15 cellular contexts compared by ENCODE assay signal in genomic region chr22:30183271-30183670, GRCh38.
A peak's percentile ranks its signal among the peaks of the same experiment; 100 is the strongest.
DNase-seq lines count a peak whose midpoint lies in the region; ATAC-seq and TF ChIP-seq lines count a peak whose summit lies in the region.
"Had no signal": no experiment of that assay in that cellular context is flagged by ENCODE, and none has a peak within 500 bp of the region (broad histone marks: within the 10 kb centered on the region; RNA-seq: fewer than 3 reads in every experiment).

No MANE protein-coding gene starts in this region.

- H3K27ac ChIP-seq in SJSA1, result peak overlapping the region; percentile 59
- peak overlapping the region; percentile 91 for H3K27ac ChIP-seq in smooth muscle cell (ENCODE audit: low read depth)

- H3K4me3 ChIP-seq in SJSA1, result no peak overlapping the region
- H3K4me3 ChIP-seq in smooth muscle cell, result no peak overlapping the region

- no peaks in the 10 kb centered on the region for H3K36me3 Mint-ChIP-seq in activated T-cell treated with anti-CD3 and anti-CD28 coated beads, Interleukin-2, amount 50 U/mL, for 24 hours (ENCODE audit: low read depth)
- H3K36me3 Mint-ChIP-seq in activated naive CD8-positive, alpha-beta T cell treated with anti-CD3 and anti-CD28 coated beads, Interleukin-2, amount 10 ng/mL, durations not matched to agents 7 days and 5 days, result peaks cover 2% of the 10 kb centered on the region

- no peaks in the 10 kb centered on the region for H3K36me3 ChIP-seq in SJSA1
- no peaks in the 10 kb centered on the region for H3K36me3 ChIP-seq in smooth muscle cell (ENCODE audit: low read depth)

- POLR2A ChIA-PET in activated naive CD8-positive, alpha-beta T cell treated with anti-CD3 and anti-CD28 coated beads, Interleukin-2, amount 10 ng/mL, durations not matched to agents 7 days and 5 days (lab: Charles Lee), result interaction anchor here (0.5 to 4.1 kb wide), 11 partner anchors 8 to 84 kb away, joined by 3 to 132 read pairs (median 8); partner anchors contain the start of genes LIF and OSM

- H4K20me1 ChIP-seq in smooth muscle cell (ENCODE audit: low read depth), result no peaks in the 10 kb centered on the region

- H3K27me3 ChIP-seq in SJSA1 (replicated peaks), result no peaks in the 10 kb centered on the region
- H3K27me3 ChIP-seq in smooth muscle cell (ENCODE audit: low read depth), result no peaks in the 10 kb centered on the region

- peaks cover 46% of the 10 kb centered on the region for H3K4me1 ChIP-seq in SJSA1 (replicated peaks)
- peaks cover 10% of the 10 kb centered on the region for H3K4me1 ChIP-seq in smooth muscle cell (ENCODE audit: low read depth)

- H3K27ac Mint-ChIP-seq in activated T-cell treated with anti-CD3 and anti-CD28 coated beads, Interleukin-2, amount 50 U/mL, for 24 hours, result peak overlapping the region; percentile 94
- H3K27ac Mint-ChIP-seq in activated naive CD8-positive, alpha-beta T cell treated with anti-CD3 and anti-CD28 coated beads, Interleukin-2, amount 10 ng/mL, durations not matched to agents 7 days and 5 days, result peak overlapping the region; percentile 95

- H3K27me3 Mint-ChIP-seq in activated T-cell treated with anti-CD3 and anti-CD28 coated beads, Interleukin-2, amount 50 U/mL, for 24 hours, result no peaks in the 10 kb centered on the region
- no peaks in the 10 kb centered on the region for H3K27me3 Mint-ChIP-seq in activated naive CD8-positive, alpha-beta T cell treated with anti-CD3 and anti-CD28 coated beads, Interleukin-2, amount 10 ng/mL, durations not matched to agents 7 days and 5 days

- H3K79me2 ChIP-seq in smooth muscle cell (ENCODE audit: low read depth), result no peaks in the 10 kb centered on the region

- no peak overlapping the region for H2AFZ ChIP-seq in smooth muscle cell (ENCODE audit: low read depth)

- peaks cover 10% of the 10 kb centered on the region for H3F3A ChIP-seq in smooth muscle cell (ENCODE audit: low read depth)

- H3K4me2 ChIP-seq in smooth muscle cell, result peak overlapping the region; percentile 47

- peak; percentile 1 for ATAC-seq in activated naive CD8-positive, alpha-beta T cell treated with anti-CD3 and anti-CD28 coated beads, Interleukin-2, amount 10 ng/mL, durations not matched to agents 7 days and 5 days (ENCODE audit: low read depth)

- peaks cover 88% of the 10 kb centered on the region for H3K4me1 Mint-ChIP-seq in activated T-cell treated with anti-CD3 and anti-CD28 coated beads, Interleukin-2, amount 50 U/mL, for 24 hours (ENCODE audit: low read depth)
- peaks cover 87% of the 10 kb centered on the region for H3K4me1 Mint-ChIP-seq in activated naive CD8-positive, alpha-beta T cell treated with anti-CD3 and anti-CD28 coated beads, Interleukin-2, amount 10 ng/mL, durations not matched to agents 7 days and 5 days

- TF ChIP-seq CTCF in smooth muscle cell (IDR thresholded peaks at IDR 0.05; ENCODE audit: borderline replicate concordance, insufficient read depth, poor library complexity, severe bottlenecking), result no peak

- H3K9me3 Mint-ChIP-seq in activated T-cell treated with anti-CD3 and anti-CD28 coated beads, Interleukin-2, amount 50 U/mL, for 24 hours, result no peaks in the 10 kb centered on the region
- no peaks in the 10 kb centered on the region for H3K9me3 Mint-ChIP-seq in activated naive CD8-positive, alpha-beta T cell treated with anti-CD3 and anti-CD28 coated beads, Interleukin-2, amount 10 ng/mL, durations not matched to agents 7 days and 5 days

- peak overlapping the region; percentile 48 for H3K4me3 Mint-ChIP-seq in activated T-cell treated with anti-CD3 and anti-CD28 coated beads, Interleukin-2, amount 50 U/mL, for 24 hours
- peak overlapping the region; percentile 64 for H3K4me3 Mint-ChIP-seq in activated naive CD8-positive, alpha-beta T cell treated with anti-CD3 and anti-CD28 coated beads, Interleukin-2, amount 10 ng/mL, durations not matched to agents 7 days and 5 days

- DNase-seq in activated T-cell treated with anti-CD3 and anti-CD28 coated beads, Interleukin-2, amount 50 U/mL, for 24 hours, result no peak
- no peak for DNase-seq in activated T-cell treated with anti-CD3 and anti-CD28 coated beads, Interleukin-2, amount 50 U/mL, for 1 hour
- DNase-seq in SJSA1 (ENCODE audit: low read depth in 1 of 2, low spot score in 2 of 2) (no peak), smooth muscle cell (lab: John Stamatoyannopoulos, UW; ENCODE audit: unreplicated experiment) (no peak), RPMI8226 (no peak), NCI-H226 (no peak), activated T-cell treated with anti-CD3 and anti-CD28 coated beads for 4 hours (no peak)
- DNase-seq in activated naive CD8-positive, alpha-beta T cell treated with anti-CD3 and anti-CD28 coated beads, Interleukin-2, amount 10 ng/mL, durations not matched to agents 7 days and 5 days, result no peak
- DNase-seq: activated effector memory CD4-positive, alpha-beta T cell treated with Interleukin-2 at 50 U/mL for 16 hours; effector CD4-positive, alpha-beta T cell; hypothalamus; NCI-H1417; NCI-H524 treated with DMSO at 0.1 percent for 48 hours; Right ventricle myocardium superior; stimulated activated CD4-positive, alpha-beta T cell treated with anti-CD3 and anti-CD28 coated beads, Interleukin-4, amount 100 ng/mL, for 4 hours had no signal

- WGBS in smooth muscle cell (ENCODE audit: low lambda C conversion rate), result 54% methylated on average over 3 of the region's 3 CpGs

- peak overlapping the region; percentile 61 for H3K9ac ChIP-seq in smooth muscle cell (ENCODE audit: low read depth)

- H3K9me3 ChIP-seq in SJSA1 (replicated peaks) (no peaks in the 10 kb centered on the region), smooth muscle cell (replicated peaks; ENCODE audit: low read depth) (no peaks in the 10 kb centered on the region)
